In genomic region chr2:156345582-156345981, GRCh38 we compare ENCODE assay signal across 25 cellular contexts.
"Had no signal": no experiment of that assay in that cellular context is flagged by ENCODE, and none has a peak within 500 bp of the region (broad histone marks: within the 10 kb centered on the region; RNA-seq: fewer than 3 reads in every experiment).

No MANE protein-coding gene starts in this region.

- H3K9me3 ChIP-seq: adrenal gland, ascending aorta, esophagus squamous epithelium, gastrocnemius medialis, right lobe of liver, upper lobe of right lung had no signal

- H3K36me3 Mint-ChIP-seq: activated CD4-positive, alpha-beta memory T cell treated with anti-CD3 and anti-CD28 coated beads for 36 hours; activated naive CD4-positive, alpha-beta T cell treated with anti-CD3 and anti-CD28 coated beads, Interleukin-2, amount 10 ng/mL, durations not matched to agents 7 days and 5 days; stimulated activated naive B cell treated with anti-CD40 and anti-IgM and Interleukin-4, amounts not matched to agents 10 μg/mL and 1 μg/mL and 100 μg/mL, for 72 hours had no signal

- DNase-seq: activated CD4-positive, alpha-beta memory T cell treated with anti-CD3 and anti-CD28 coated beads for 36 hours; activated CD4-positive, alpha-beta T cell treated with anti-CD3 and anti-CD28 coated beads for 48 hours; activated effector memory CD4-positive, alpha-beta T cell treated with anti-CD3 and anti-CD28 coated beads, Interleukin-2, amount 50 U/mL, for 16 hours; activated naive CD4-positive, alpha-beta T cell treated with anti-CD3 and anti-CD28 coated beads, Interleukin-2, amount 10 ng/mL, durations not matched to agents 7 days and 5 days; activated T-cell treated with anti-CD3 and anti-CD28 coated beads, Interleukin-2, amount 50 U/mL, for 72 hours; adrenal gland; brain microvascular endothelial cell; caudate nucleus; dorsolateral prefrontal cortex; esophagus squamous epithelium; gastrocnemius medialis; head of caudate nucleus; nephron progenitor cell; nucleus accumbens; right lobe of liver; small intestine; stimulated activated CD4-positive, alpha-beta T cell treated with anti-CD3 and anti-CD28 coated beads, Interleukin-2, amount 100 ng/mL, for 24 hours; stimulated activated naive B cell treated with anti-CD40 and anti-IgM and Interleukin-4, amounts not matched to agents 10 μg/mL and 1 μg/mL and 100 μg/mL, for 72 hours; T1000; upper lobe of right lung had no signal

- H3K9me3 Mint-ChIP-seq: activated CD4-positive, alpha-beta memory T cell treated with anti-CD3 and anti-CD28 coated beads for 36 hours; activated naive CD4-positive, alpha-beta T cell treated with anti-CD3 and anti-CD28 coated beads, Interleukin-2, amount 10 ng/mL, durations not matched to agents 7 days and 5 days; activated T-cell treated with anti-CD3 and anti-CD28 coated beads, Interleukin-2, amount 50 U/mL, for 72 hours; stimulated activated naive B cell treated with anti-CD40 and anti-IgM and Interleukin-4, amounts not matched to agents 10 μg/mL and 1 μg/mL and 100 μg/mL, for 72 hours; T-helper 1 cell treated with Interleukin-12 subunit alpha and Interleukin-12 subunit beta and Interleukin-4 antibody, amounts not matched to agents 30 μg/mL and 1 μg/mL, for 36 hours had no signal

- H3K27me3 Mint-ChIP-seq: activated CD4-positive, alpha-beta memory T cell treated with anti-CD3 and anti-CD28 coated beads for 36 hours; activated naive CD4-positive, alpha-beta T cell treated with anti-CD3 and anti-CD28 coated beads, Interleukin-2, amount 10 ng/mL, durations not matched to agents 7 days and 5 days; stimulated activated naive B cell treated with anti-CD40 and anti-IgM and Interleukin-4, amounts not matched to agents 10 μg/mL and 1 μg/mL and 100 μg/mL, for 72 hours had no signal

- FAIRE-seq: colon, islet of Langerhans, small intestine had no signal

- H3K4me3 Mint-ChIP-seq: activated CD4-positive, alpha-beta memory T cell treated with anti-CD3 and anti-CD28 coated beads for 36 hours; activated naive CD4-positive, alpha-beta T cell treated with anti-CD3 and anti-CD28 coated beads, Interleukin-2, amount 10 ng/mL, durations not matched to agents 7 days and 5 days; activated T-cell treated with anti-CD3 and anti-CD28 coated beads, Interleukin-2, amount 50 U/mL, for 72 hours; nephron progenitor cell; stimulated activated naive B cell treated with anti-CD40 and anti-IgM and Interleukin-4, amounts not matched to agents 10 μg/mL and 1 μg/mL and 100 μg/mL, for 72 hours; T-helper 1 cell treated with Interleukin-12 subunit alpha and Interleukin-12 subunit beta and Interleukin-4 antibody, amounts not matched to agents 30 μg/mL and 1 μg/mL, for 36 hours had no signal

- H3K36me3 ChIP-seq: adrenal gland, ascending aorta, brain microvascular endothelial cell, esophagus squamous epithelium, gastrocnemius medialis, right lobe of liver, upper lobe of right lung had no signal

- H3K27ac ChIP-seq: adrenal gland, brain microvascular endothelial cell, esophagus squamous epithelium, parathyroid adenoma, right lobe of liver, upper lobe of right lung had no signal

- H3K9ac ChIP-seq: parathyroid adenoma had no signal

- H3K27ac Mint-ChIP-seq: activated CD4-positive, alpha-beta memory T cell treated with anti-CD3 and anti-CD28 coated beads for 36 hours; activated naive CD4-positive, alpha-beta T cell treated with anti-CD3 and anti-CD28 coated beads, Interleukin-2, amount 10 ng/mL, durations not matched to agents 7 days and 5 days; nephron progenitor cell; stimulated activated naive B cell treated with anti-CD40 and anti-IgM and Interleukin-4, amounts not matched to agents 10 μg/mL and 1 μg/mL and 100 μg/mL, for 72 hours; T-helper 1 cell treated with Interleukin-12 subunit alpha and Interleukin-12 subunit beta and Interleukin-4 antibody, amounts not matched to agents 30 μg/mL and 1 μg/mL, for 36 hours had no signal

- H3K27me3 ChIP-seq: adrenal gland, ascending aorta, brain microvascular endothelial cell, dorsolateral prefrontal cortex, esophagus squamous epithelium, gastrocnemius medialis, right lobe of liver, upper lobe of right lung had no signal

- H3K4me3 ChIP-seq: adrenal gland, ascending aorta, dorsolateral prefrontal cortex, esophagus squamous epithelium, gastrocnemius medialis, right lobe of liver, upper lobe of right lung had no signal
